Comparison of ENCODE assay signal across 10 cellular contexts in genomic region chr11:44623716-44624491, GRCh38. TPM values are rescaled to one million over a fixed set of nuclear protein-coding genes. Genes with fewer than 3 reads are reported as not detected.
DNase-seq lines count a peak whose midpoint lies in the region; ATAC-seq, FAIRE-seq and TF ChIP-seq lines count a peak whose summit lies in the region.
"Had no signal": no experiment of that assay in that cellular context is flagged by ENCODE, and none has a peak within 500 bp of the region (broad histone marks: within the 10 kb centered on the region; RNA-seq: fewer than 3 reads in every experiment).

No MANE protein-coding gene starts in this region.

- no peak overlapping the region for H3K4me2 ChIP-seq in mesendoderm (ENCODE audit: low read length)

- H3K36me3 Mint-ChIP-seq in T-helper 2 cell treated with Interferon-gamma antibody and Interleukin-4, amounts not matched to agents 5 μg/mL and 100 μg/mL, for 36 hours (ENCODE audit: low read depth) = peaks cover 19% of the 10 kb centered on the region
- H3K36me3 Mint-ChIP-seq in activated T-helper 1 cell treated with anti-CD3 and anti-CD28 coated beads, Interleukin-12 subunit alpha, Interleukin-12 subunit beta, Interleukin-2, Interleukin-4 antibody, amounts not matched to agents 30 ng/mL and 10 ng/mL and 1 ng/mL, durations not matched to agents 14 hours and 24 hours and 36 hours (ENCODE audit: low read depth) = peaks cover 27% of the 10 kb centered on the region

- no peak overlapping the region for H4K5ac ChIP-seq in mesendoderm (ENCODE audit: low read length)

- H2BK5ac ChIP-seq in mesendoderm (ENCODE audit: low read length) = no peak overlapping the region

- no peak overlapping the region for H3K27ac Mint-ChIP-seq in T-helper 2 cell treated with Interferon-gamma antibody and Interleukin-4, amounts not matched to agents 5 μg/mL and 100 μg/mL, for 36 hours
- peak overlapping the region; percentile 52 for H3K27ac Mint-ChIP-seq in activated T-helper 1 cell treated with anti-CD3 and anti-CD28 coated beads, Interleukin-12 subunit alpha, Interleukin-12 subunit beta, Interleukin-2, Interleukin-4 antibody, amounts not matched to agents 30 ng/mL and 10 ng/mL and 1 ng/mL, durations not matched to agents 14 hours and 24 hours and 36 hours

- no peak for TF ChIP-seq CTCF in kidney (IDR thresholded peaks at IDR 0.05; ENCODE audit: borderline replicate concordance, extremely low read depth, insufficient read depth)
- no peak for TF ChIP-seq CTCF in thoracic aorta (IDR thresholded peaks at IDR 0.05)
- no peak for TF ChIP-seq CTCF in GM20000 (IDR thresholded peaks at IDR 0.05; ENCODE audit: extremely low read depth, missing control alignments)

- H3K9ac ChIP-seq in kidney (ENCODE audit: low read length in 2 of 2) = no peak overlapping the region
- no peak overlapping the region for H3K9ac ChIP-seq in mesendoderm (ENCODE audit: low read length)

- no peak overlapping the region for H3K18ac ChIP-seq in mesendoderm (ENCODE audit: low read length)

- H3K4ac ChIP-seq in mesendoderm (ENCODE audit: low read depth, low read length) = no peak overlapping the region

- H3K27me3 Mint-ChIP-seq in T-helper 2 cell treated with Interferon-gamma antibody and Interleukin-4, amounts not matched to agents 5 μg/mL and 100 μg/mL, for 36 hours (ENCODE audit: low read depth) = no peaks in the 10 kb centered on the region
- H3K27me3 Mint-ChIP-seq in activated T-helper 1 cell treated with anti-CD3 and anti-CD28 coated beads, Interleukin-12 subunit alpha, Interleukin-12 subunit beta, Interleukin-2, Interleukin-4 antibody, amounts not matched to agents 30 ng/mL and 10 ng/mL and 1 ng/mL, durations not matched to agents 14 hours and 24 hours and 36 hours (ENCODE audit: insufficient read depth) = peaks cover under 1% of the 10 kb centered on the region

- peaks cover 0 to 9% of the 10 kb centered on the region in 2 donors for H3K4me1 ChIP-seq in kidney (ENCODE audit: control insufficient read depth in 1 of 2, insufficient read depth in 1 of 2, low read depth in 1 of 2, low read length in 2 of 2)
- H3K4me1 ChIP-seq in thoracic aorta (ENCODE audit: control insufficient read depth in 1 of 2, low read depth in 2 of 2) = peaks cover 3 to 22% of the 10 kb centered on the region in 2 donors
- no peaks in the 10 kb centered on the region for H3K4me1 ChIP-seq in mesendoderm (ENCODE audit: control insufficient read depth, low read depth, low read length)

- H3K9me3 ChIP-seq in kidney (ENCODE audit: control insufficient read depth in 1 of 2, low read length in 2 of 2) = no peaks in the 10 kb centered on the region
- no peaks in the 10 kb centered on the region for H3K9me3 ChIP-seq in thoracic aorta

- ATAC-seq in thoracic aorta (ENCODE audit: insufficient number of reproducible peaks, low FRiP score, low read depth) = no peak

- DNase-seq in T-helper 2 cell treated with Interferon-gamma antibody and Interleukin-4, amounts not matched to agents 5 μg/mL and 100 μg/mL, for 36 hours (ENCODE audit: low spot score) = peak; percentile 3
- DNase-seq in T-helper 2 cell (no peak), kidney (peak; percentile 67), thoracic aorta (ENCODE audit: low spot score) (peak; percentile 1), mesendoderm (no peak), GM20000 (ENCODE audit: low spot score) (no peak), NOMO-1 (lab: John Stamatoyannopoulos, UW; ENCODE audit: unreplicated experiment in 2 of 2) (no peak)
- no peak for DNase-seq in activated T-helper 1 cell treated with anti-CD3 and anti-CD28 coated beads, Interleukin-12 subunit alpha, Interleukin-12 subunit beta, Interleukin-2, Interleukin-4 antibody, amounts not matched to agents 30 ng/mL and 10 ng/mL and 1 ng/mL, durations not matched to agents 14 hours and 24 hours and 36 hours (ENCODE audit: low spot score)

- no peaks in the 10 kb centered on the region for H3K36me3 ChIP-seq in kidney (ENCODE audit: control insufficient read depth in 1 of 2, insufficient read depth in 2 of 2, low read length in 2 of 2)
- no peaks in the 10 kb centered on the region for H3K36me3 ChIP-seq in thoracic aorta
- no peaks in the 10 kb centered on the region for H3K36me3 ChIP-seq in mesendoderm (ENCODE audit: control insufficient read depth, insufficient read depth, low read length)

- H3K4me3 ChIP-seq in kidney (ENCODE audit: low read length in 2 of 2) (no peak overlapping the region), thoracic aorta (no peak overlapping the region), mesendoderm (ENCODE audit: low read length) (no peak overlapping the region)
- H3K4me3 ChIP-seq: SK-N-MC had no signal

- H2BK120ac ChIP-seq in mesendoderm (ENCODE audit: low read depth, low read length) = no peak overlapping the region

- H3K23ac ChIP-seq in mesendoderm (ENCODE audit: low read length) = no peak overlapping the region

- intact Hi-C loops in activated T-helper 1 cell treated with anti-CD3 and anti-CD28 coated beads, Interleukin-12 subunit alpha, Interleukin-12 subunit beta, Interleukin-2, Interleukin-4 antibody, amounts not matched to agents 30 ng/mL and 10 ng/mL and 1 ng/mL, durations not matched to agents 14 hours and 24 hours and 36 hours (cut with micrococcal nuclease) = loop anchor here (10.0 kb wide), 1 partner anchor 339 kb away; no protein-coding TSS in a partner anchor
- intact Hi-C loops in kidney (cut with DNase I) = loop anchor here (5.0 kb wide), 1 partner anchor 288 kb away; no protein-coding TSS in a partner anchor

- H2BK15ac ChIP-seq in mesendoderm (replicated peaks; ENCODE audit: low read depth) = no peak overlapping the region

- no peak for FAIRE-seq in kidney (lab: Jason Lieb, UNC)
- FAIRE-seq: colon had no signal

- H4K8ac ChIP-seq in mesendoderm (ENCODE audit: low read depth, low read length) = no peak overlapping the region

- WGBS in mesendoderm (ENCODE audit: extremely low coverage, insufficient coverage, low lambda C conversion rate) = no CpG with 5 or more reads among the region's 8 CpGs

- no peaks in the 10 kb centered on the region for H3K79me2 ChIP-seq in mesendoderm (ENCODE audit: control insufficient read depth, insufficient read depth, low read length)

- H3K79me1 ChIP-seq in mesendoderm (ENCODE audit: low read length) = no peaks in the 10 kb centered on the region

- H3K4me3 Mint-ChIP-seq in T-helper 2 cell treated with Interferon-gamma antibody and Interleukin-4, amounts not matched to agents 5 μg/mL and 100 μg/mL, for 36 hours = no peak overlapping the region
- no peak overlapping the region for H3K4me3 Mint-ChIP-seq in activated T-helper 1 cell treated with anti-CD3 and anti-CD28 coated beads, Interleukin-12 subunit alpha, Interleukin-12 subunit beta, Interleukin-2, Interleukin-4 antibody, amounts not matched to agents 30 ng/mL and 10 ng/mL and 1 ng/mL, durations not matched to agents 14 hours and 24 hours and 36 hours

- no peaks in the 10 kb centered on the region for H3K9me3 Mint-ChIP-seq in T-helper 2 cell treated with Interferon-gamma antibody and Interleukin-4, amounts not matched to agents 5 μg/mL and 100 μg/mL, for 36 hours
- H3K9me3 Mint-ChIP-seq in activated T-helper 1 cell treated with anti-CD3 and anti-CD28 coated beads, Interleukin-12 subunit alpha, Interleukin-12 subunit beta, Interleukin-2, Interleukin-4 antibody, amounts not matched to agents 30 ng/mL and 10 ng/mL and 1 ng/mL, durations not matched to agents 14 hours and 24 hours and 36 hours = no peaks in the 10 kb centered on the region

- no peaks in the 10 kb centered on the region for H3K27me3 ChIP-seq in thoracic aorta (replicated peaks; ENCODE audit: insufficient read depth)
- no peaks in the 10 kb centered on the region for H3K27me3 ChIP-seq in mesendoderm (ENCODE audit: insufficient read depth, low read length, poor library complexity)

- no peak overlapping the region for H3K56ac ChIP-seq in mesendoderm (ENCODE audit: low read length)

- H3K27ac ChIP-seq in kidney (ENCODE audit: low read depth in 2 of 2, low read length in 2 of 2) (no peak overlapping the region), thoracic aorta (no peak overlapping the region), mesendoderm (ENCODE audit: low read depth, low read length) (no peak overlapping the region)
- H3K27ac ChIP-seq: SK-N-MC had no signal

- H3K4me1 Mint-ChIP-seq in T-helper 2 cell treated with Interferon-gamma antibody and Interleukin-4, amounts not matched to agents 5 μg/mL and 100 μg/mL, for 36 hours (ENCODE audit: low read depth) = peaks cover 12% of the 10 kb centered on the region
- peaks cover 30% of the 10 kb centered on the region for H3K4me1 Mint-ChIP-seq in activated T-helper 1 cell treated with anti-CD3 and anti-CD28 coated beads, Interleukin-12 subunit alpha, Interleukin-12 subunit beta, Interleukin-2, Interleukin-4 antibody, amounts not matched to agents 30 ng/mL and 10 ng/mL and 1 ng/mL, durations not matched to agents 14 hours and 24 hours and 36 hours (ENCODE audit: low read depth)

- H2AK5ac ChIP-seq in mesendoderm (ENCODE audit: low read length) = no peak overlapping the region

RNA-seq across cellular contexts. Expression of gene CD82, which starts 58.4 kb away (rescaled TPM):
- 499 and 500 TPM in 2 replicates for total RNA-seq in activated T-helper 1 cell treated with anti-CD3 and anti-CD28 coated beads, Interleukin-12 subunit alpha, Interleukin-12 subunit beta, Interleukin-2, Interleukin-4 antibody, amounts not matched to agents 30 ng/mL and 10 ng/mL and 1 ng/mL, durations not matched to agents 14 hours and 24 hours and 36 hours
- 94.4 TPM for total RNA-seq in kidney
- polyA plus RNA-seq in kidney (ENCODE audit: insufficient read depth, low read depth, low replicate concordance) = 59.3 TPM
- total RNA-seq in thoracic aorta = 10 to 100 TPM; 15.4 to 23.4 TPM
- 0.81 TPM for polyA plus RNA-seq in mesendoderm (2013, experiment 1 of 2)
- 0.91 TPM for polyA plus RNA-seq in mesendoderm (2013, experiment 2 of 2)

Comparison
In these comparisons a context has a peak if more than half of its experiments do, and no peak if none do; other contexts are left out.
1. DNase-seq: peak in T-helper 2 cell treated with Interferon-gamma antibody and Interleukin-4, amounts not matched to agents 5 μg/mL and 100 μg/mL, for 36 hours (single experiment), kidney (single experiment) and thoracic aorta (single experiment); none in T-helper 2 cell (0 of 5), activated T-helper 1 cell treated with anti-CD3 and anti-CD28 coated beads, Interleukin-12 subunit alpha, Interleukin-12 subunit beta, Interleukin-2, Interleukin-4 antibody, amounts not matched to agents 30 ng/mL and 10 ng/mL and 1 ng/mL, durations not matched to agents 14 hours and 24 hours and 36 hours (single experiment), mesendoderm (single experiment), GM20000 (single experiment) and NOMO-1 (0 of 2).